In the genomic region with DNA sequence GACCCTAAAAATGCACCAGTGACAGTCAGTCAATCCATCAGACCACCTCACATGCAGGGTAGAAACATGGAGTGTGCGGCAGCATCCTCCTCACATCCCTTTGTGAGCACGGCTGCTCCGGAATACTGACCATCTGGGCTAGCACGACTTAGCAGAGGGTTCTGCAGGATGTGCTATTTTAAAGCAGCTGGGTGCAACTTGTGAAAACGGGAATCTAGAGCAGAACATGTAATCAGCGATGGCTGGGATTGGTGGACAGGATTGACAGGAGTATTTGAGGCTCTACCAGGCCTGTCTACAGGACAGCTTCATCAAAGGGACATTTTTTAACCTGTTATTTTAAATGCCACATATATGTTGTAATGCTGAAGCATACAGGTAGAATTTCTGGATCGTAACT, we compare ENCODE assay signal across 16 cellular contexts.
"Had no signal": no experiment of that assay in that cellular context is flagged by ENCODE, and none has a peak within 500 bp of the region (broad histone marks: within the 10 kb centered on the region; RNA-seq: fewer than 3 reads in every experiment).

No MANE protein-coding gene starts in this region.

- H3K9me3 ChIP-seq: heart right ventricle, neutrophil, prostate gland, sigmoid colon had no signal

- H3K27ac ChIP-seq: foreskin keratinocyte, heart right ventricle, neutrophil, prostate gland, sigmoid colon, SK-N-MC, VCaP had no signal

- FAIRE-seq: bronchial epithelial cell, colon had no signal

- ATAC-seq: foreskin keratinocyte; stimulated activated naive B cell treated with anti-CD40 and anti-IgM and Interleukin-4, amounts not matched to agents 10 μg/mL and 1 μg/mL and 100 μg/mL, for 72 hours; T-cell had no signal

- H3K36me3 ChIP-seq: prostate gland had no signal

- H3K27me3 ChIP-seq: foreskin keratinocyte, heart right ventricle, neutrophil, sigmoid colon had no signal

- H3K4me3 ChIP-seq: heart right ventricle, prostate gland, sigmoid colon, SK-N-MC had no signal

- DNase-seq: activated CD4-positive, alpha-beta T cell treated with anti-CD3 and anti-CD28 coated beads, Interleukin-2, amount 10 ng/mL, durations not matched to agents 24 days and 14 days; activated naive CD4-positive, alpha-beta T cell treated with anti-CD3 and anti-CD28 coated beads, Interleukin-2, amount 50 U/mL, for 16 hours; heart right ventricle; islet precursor cell; sigmoid colon; stimulated activated CD4-positive, alpha-beta T cell treated with anti-CD3 and anti-CD28 coated beads, Interleukin-2, amount 100 ng/mL, for 24 hours; stimulated activated naive B cell treated with anti-CD40 and anti-IgM and Interleukin-4, amounts not matched to agents 10 μg/mL and 1 μg/mL and 100 μg/mL, for 72 hours; T-cell; T1000 had no signal

- H3K4me1 ChIP-seq: foreskin keratinocyte, prostate gland, sigmoid colon had no signal
